Comparison of ENCODE assay signal across 33 cellular contexts in genomic region chr10:20971901-20972300, GRCh38.
A peak's percentile ranks its signal among the peaks of the same experiment; 100 is the strongest.
DNase-seq lines count a peak whose midpoint lies in the region; ATAC-seq, FAIRE-seq and TF ChIP-seq lines count a peak whose summit lies in the region.
"Had no signal": no experiment of that assay in that cellular context is flagged by ENCODE, and none has a peak within 500 bp of the region (broad histone marks: within the 10 kb centered on the region; RNA-seq: fewer than 3 reads in every experiment).

No MANE protein-coding gene starts in this region.

- POLR2A ChIA-PET in A673 (lab: Charles Lee; ENCODE audit: low non-redundant PET) (no interaction called here), K562 (lab: Yijun Ruan, JAX) (no interaction called here)

- H4K20me1 ChIP-seq in K562 (replicated peaks; ENCODE audit: control insufficient read depth, insufficient read depth, low read length), result no peaks in the 10 kb centered on the region

- no peak overlapping the region for H3K9ac ChIP-seq in K562 (ENCODE audit: insufficient read depth in 1 of 2, low read depth in 2 of 2, low read length in 2 of 2)

- no peak for TF ChIP-seq POLR2A in K562 (conservative IDR thresholded peaks at IDR 0.05)

- intact Hi-C loops in A673 (cut with micrococcal nuclease; ENCODE audit: unreplicated experiment), result no loop called here
- intact Hi-C loops in K562 (cut with micrococcal nuclease), result no loop called here

- no peak overlapping the region for H3K27ac ChIP-seq in A673 (ENCODE audit: low read depth, low read length, poor library complexity, severe bottlenecking)
- H3K27ac ChIP-seq in K562 (ENCODE audit: extremely low read depth, low read depth, low read length), result no peak overlapping the region
- H3K27ac ChIP-seq: body of pancreas, esophagus squamous epithelium, ovary, PC-9, right atrium auricular region, SK-N-MC, suprapubic skin, upper lobe of right lung had no signal

- no peak overlapping the region for H3K4me3 ChIP-seq in A673 (ENCODE audit: low read depth, low read length, poor library complexity, severe bottlenecking)
- no peak overlapping the region for H3K4me3 ChIP-seq in K562
- H3K4me3 ChIP-seq: body of pancreas, dorsolateral prefrontal cortex, esophagus squamous epithelium, HAP-1, ovary, PC-9, right atrium auricular region, SK-N-MC, suprapubic skin, upper lobe of right lung had no signal

- no peak overlapping the region for H2AFZ ChIP-seq in K562 (ENCODE audit: low read depth, low read length)
- H2AFZ ChIP-seq: PC-9 had no signal

- no peak for TF ChIP-seq CTCF in A673 (conservative IDR thresholded peaks at IDR 0.05; ENCODE audit: low read depth, low read length)
- no peak for TF ChIP-seq CTCF in K562 (IDR thresholded peaks at IDR 0.05 in 2 of 3, conservative IDR thresholded peaks at IDR 0.05 in 1 of 3; ENCODE audit: insufficient read depth in 2 of 3, low read depth in 1 of 3, low read length in 3 of 3)

- no peak for FAIRE-seq in K562 (lab: Jason Lieb, UNC)
- FAIRE-seq in urothelium cell line (lab: Jason Lieb, UNC), result no peak
- FAIRE-seq: endometrium had no signal

- no peaks in the 10 kb centered on the region for H3K9me1 ChIP-seq in K562 (ENCODE audit: control insufficient read depth, insufficient read depth, low read length)

- TF ChIP-seq RAD21 in K562 (CRISPR knock-in tag; conservative IDR thresholded peaks at IDR 0.05 in 1 of 2, IDR thresholded peaks at IDR 0.05 in 1 of 2), result no peak

- DNase-seq in A673 (ENCODE audit: low spot score) (peak; percentile 21), HCEC 1CT (peak; percentile 2), K562 (ENCODE audit: extremely low read depth in 1 of 4, low spot score in 3 of 4) (no peak), left lobe of liver (ENCODE audit: low spot score) (no peak), NCI-H446 (lab: John Stamatoyannopoulos, UW) (no peak), urothelium cell line (ENCODE audit: low spot score) (no peak)
- DNase-seq in activated CD4-positive, alpha-beta T cell treated with anti-CD3 and anti-CD28 coated beads, Interleukin-2, amount 50 U/mL, for 1 hour, result no peak
- DNase-seq: activated B cell treated with CpG ODN at 0.5 μM for 24 hours; activated naive CD4-positive, alpha-beta T cell treated with Interleukin-2 at 50 U/mL for 16 hours; body of pancreas; Calu3; cerebellar nuclear complex; dorsolateral prefrontal cortex; esophagus squamous epithelium; hypothalamus; left cardiac atrium; NCI-H1092 treated with DMSO at 0.1 percent for 48 hours; NCI-H1930; NCI-H2171 treated with DMSO at 0.1 percent for 48 hours; NCI-H510A treated with DMSO at 0.1 percent for 48 hours; nephron progenitor cell; ovary; PC-9; stimulated activated CD4-positive, alpha-beta T cell treated with anti-CD3 and anti-CD28 coated beads, Interleukin-1b, Interleukin-23, amount 100 ng/mL, for 48 hours; stimulated activated naive CD4-positive, alpha-beta T cell treated with Interleukin-2 at 50 U/mL for 16 hours; T-helper 1 cell; upper lobe of right lung had no signal

- H3K9me3 ChIP-seq in A673 (ENCODE audit: low read depth, low read length, poor library complexity, severe bottlenecking) (no peaks in the 10 kb centered on the region), K562 (replicated peaks; ENCODE audit: control insufficient read depth, insufficient read depth, low read depth, low read length) (no peaks in the 10 kb centered on the region)
- H3K9me3 ChIP-seq: body of pancreas, esophagus squamous epithelium, HAP-1, ovary, right atrium auricular region, suprapubic skin, upper lobe of right lung had no signal

- no peaks in the 10 kb centered on the region for H3K36me3 ChIP-seq in A673 (ENCODE audit: insufficient read depth, low read length, poor library complexity, severe bottlenecking)
- no peaks in the 10 kb centered on the region for H3K36me3 ChIP-seq in K562 (ENCODE audit: control insufficient read depth, insufficient read depth, low read length)
- H3K36me3 ChIP-seq: esophagus squamous epithelium, HAP-1, ovary, right atrium auricular region, suprapubic skin, upper lobe of right lung had no signal

- ATAC-seq in K562 (no peak), left lobe of liver (peak; percentile 39), HG03108 (IDR thresholded peaks at IDR 0.05; ENCODE audit: unreplicated experiment) (no peak)
- ATAC-seq: body of pancreas, left cardiac atrium, upper lobe of right lung had no signal

- in situ Hi-C loops in K562 (cut with MboI), result no loop called here

- CTCF ChIA-PET in A673 (lab: Charles Lee), result no interaction called here
- CTCF ChIA-PET in K562 (lab: Yijun Ruan, JAX; ENCODE audit: low intra/inter-chr PET ratio), result no interaction called here

- H3K27me3 ChIP-seq in A673 (replicated peaks; ENCODE audit: insufficient read depth, low read depth, low read length, poor library complexity) (no peaks in the 10 kb centered on the region), K562 (ENCODE audit: control insufficient read depth in 2 of 2, insufficient read depth in 2 of 2, low read length in 2 of 2) (no peaks in the 10 kb centered on the region)
- H3K27me3 ChIP-seq: body of pancreas, dorsolateral prefrontal cortex, esophagus squamous epithelium, ovary, right atrium auricular region, suprapubic skin, upper lobe of right lung had no signal

- WGBS in K562 (ENCODE audit: insufficient coverage, low coverage, missing lambda C conversion rate), result 36% methylated on average over 3 of the region's 3 CpGs

- no peak for TF ChIP-seq EP300 in K562 (IDR thresholded peaks at IDR 0.05; ENCODE audit: low read length)

- BruUV-seq in A673 (replicated peaks; lab: Mats Ljungman, UMichigan), result no TSS peak
- no TSS peak for BruUV-seq in K562 (replicated peaks; lab: Mats Ljungman, UMichigan)

- H3K79me2 ChIP-seq in K562 (ENCODE audit: control insufficient read depth, insufficient read depth, low read length), result no peaks in the 10 kb centered on the region

- H3K4me2 ChIP-seq in K562 (ENCODE audit: insufficient read depth, low read length), result no peak overlapping the region
- H3K4me2 ChIP-seq: PC-9 had no signal

- H3K4me1 ChIP-seq in A673 (ENCODE audit: insufficient read depth, low read length, poor library complexity, severe bottlenecking), result peaks cover 6% of the 10 kb centered on the region
- no peaks in the 10 kb centered on the region for H3K4me1 ChIP-seq in K562 (replicated peaks in 1 of 2; ENCODE audit: control insufficient read depth in 2 of 2, insufficient read depth in 2 of 2, low read length in 2 of 2)
- H3K4me1 ChIP-seq: esophagus squamous epithelium, HAP-1, right atrium auricular region, upper lobe of right lung had no signal

TF ChIP-seq in K562, 482 proteins besides CTCF, POLR2A, EP300 and RAD21 (continues in another document):
- TF ChIP-seq ZFP91 (CRISPR knock-in tag; IDR thresholded peaks at IDR 0.05) (no peak), CEBPB (tag; IDR thresholded peaks at IDR 0.05) (peak; percentile 69), FIP1L1 (IDR thresholded peaks at IDR 0.05; ENCODE audit: low read depth, low read length, poor library complexity, severe bottlenecking) (no peak), ZNF655 (CRISPR knock-in tag; IDR thresholded peaks at IDR 0.05) (no peak), ZNF263 (CRISPR knock-in tag; IDR thresholded peaks at IDR 0.05; ENCODE audit: borderline replicate concordance) (no peak), ZNF431 (CRISPR knock-in tag; IDR thresholded peaks at IDR 0.05) (no peak), CHD4 (IDR thresholded peaks at IDR 0.05; ENCODE audit: insufficient read depth, insufficient replicate concordance, low read depth, low read length, poor library complexity, severe bottlenecking) (no peak), BMI1 (IDR thresholded peaks at IDR 0.05; ENCODE audit: low read length) (no peak), CEBPG (CRISPR knock-in tag; IDR thresholded peaks at IDR 0.05) (no peak), CEBPG (tag; conservative IDR thresholded peaks at IDR 0.05 in 1 of 2, IDR thresholded peaks at IDR 0.05 in 1 of 2) (peak in 1 of 2 experiments; percentile 52; a peak in 1 of 4 replicates), DIDO1 (tag; IDR thresholded peaks at IDR 0.05; ENCODE audit: low read depth) (no peak), ZNF197 (CRISPR knock-in tag; IDR thresholded peaks at IDR 0.05; ENCODE audit: low read depth) (no peak)
- TF ChIP-seq, protein P1, sequence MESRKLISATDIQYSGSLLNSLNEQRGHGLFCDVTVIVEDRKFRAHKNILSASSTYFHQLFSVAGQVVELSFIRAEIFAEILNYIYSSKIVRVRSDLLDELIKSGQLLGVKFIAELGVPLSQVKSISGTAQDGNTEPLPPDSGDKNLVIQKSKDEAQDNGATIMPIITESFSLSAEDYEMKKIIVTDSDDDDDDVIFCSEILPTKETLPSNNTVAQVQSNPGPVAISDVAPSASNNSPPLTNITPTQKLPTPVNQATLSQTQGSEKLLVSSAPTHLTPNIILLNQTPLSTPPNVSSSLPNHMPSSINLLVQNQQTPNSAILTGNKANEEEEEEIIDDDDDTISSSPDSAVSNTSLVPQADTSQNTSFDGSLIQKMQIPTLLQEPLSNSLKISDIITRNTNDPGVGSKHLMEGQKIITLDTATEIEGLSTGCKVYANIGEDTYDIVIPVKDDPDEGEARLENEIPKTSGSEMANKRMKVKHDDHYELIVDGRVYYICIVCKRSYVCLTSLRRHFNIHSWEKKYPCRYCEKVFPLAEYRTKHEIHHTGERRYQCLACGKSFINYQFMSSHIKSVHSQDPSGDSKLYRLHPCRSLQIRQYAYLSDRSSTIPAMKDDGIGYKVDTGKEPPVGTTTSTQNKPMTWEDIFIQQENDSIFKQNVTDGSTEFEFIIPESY (CRISPR knock-in tag; IDR thresholded peaks at IDR 0.05), result no peak

Comparison
In these comparisons a context has a peak if more than half of its experiments do, and no peak if none do; other contexts are left out.
1. DNase-seq: peak in A673 (single experiment) and HCEC 1CT (single experiment); none in K562 (0 of 4), left lobe of liver (single experiment), NCI-H446 (0 of 2), activated CD4-positive, alpha-beta T cell treated with anti-CD3 and anti-CD28 coated beads, Interleukin-2, amount 50 U/mL, for 1 hour (single experiment) and urothelium cell line (single experiment).